Comparison of ENCODE assay signal across 7 cellular contexts in the genomic region with DNA sequence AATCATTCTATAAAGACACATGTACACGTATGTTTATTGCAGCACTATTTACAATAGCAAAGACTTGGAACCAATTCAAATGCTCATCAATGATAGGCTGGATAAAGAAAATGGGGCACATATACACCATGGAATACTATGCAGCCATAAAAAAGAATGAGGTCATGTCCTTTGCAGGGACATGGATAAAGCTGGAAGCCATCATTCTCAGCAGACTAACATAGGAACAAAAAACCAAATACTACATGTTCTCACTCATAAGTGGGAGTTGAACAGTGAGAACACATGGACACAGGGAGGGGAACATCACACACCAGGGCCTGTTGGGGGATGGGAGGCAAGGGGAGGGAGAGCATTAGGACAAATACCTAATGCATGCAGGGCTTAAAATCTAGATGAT.
DNase-seq lines count a peak whose midpoint lies in the region; ATAC-seq and TF ChIP-seq lines count a peak whose summit lies in the region.
"Not testable (repeated sequence)": the region's sequence is repeated elsewhere in the genome, so short reads cannot be mapped to it uniquely, and the experiment has no call there.

No MANE protein-coding gene starts in this region.

- not testable (repeated sequence) for H3K9me3 Mint-ChIP-seq in CD14-positive monocyte; activated CD4-positive, alpha-beta T cell treated with anti-CD3 and anti-CD28 coated beads for 36 hours (ENCODE audit: low read depth); activated CD8-positive, alpha-beta memory T cell treated with anti-CD3 and anti-CD28 coated beads, Interleukin-2, amount 10 ng/mL, durations not matched to agents 7 days and 5 days (ENCODE audit: low read depth); activated naive CD8-positive, alpha-beta T cell (ENCODE audit: low read depth); dendritic cell treated with granulocyte-macrophage colony-stimulating factor and Interleukin-4, amounts not matched to agents 40 ng/mL and 50 ng/mL, for 4 days; natural killer cell treated with Interleukin-12 subunit alpha and Interleukin-12 subunit beta and Interleukin-15 and Interleukin-18, amount 100 ng/mL, for 72 hours

- DNase-seq in CD14-positive monocyte (ENCODE audit: low spot score); activated CD4-positive, alpha-beta T cell treated with anti-CD3 and anti-CD28 coated beads for 36 hours; activated CD8-positive, alpha-beta memory T cell treated with anti-CD3 and anti-CD28 coated beads, Interleukin-2, amount 10 ng/mL, durations not matched to agents 7 days and 5 days; natural killer cell treated with Interleukin-12 subunit alpha and Interleukin-12 subunit beta and Interleukin-15 and Interleukin-18, amount 100 ng/mL, for 72 hours (ENCODE audit: low spot score): not testable (repeated sequence)

- intact Hi-C loops in CD14-positive monocyte (cut with micrococcal nuclease): loop anchor here (5.0 to 10.0 kb wide), 5 partner anchors 46 to 404 kb away; a partner anchor contains a TSS
- intact Hi-C loops in activated CD4-positive, alpha-beta T cell treated with anti-CD3 and anti-CD28 coated beads for 36 hours (cut with DNase I, micrococcal nuclease): loop anchor here (5.0 to 10.0 kb wide), 5 partner anchors 78 to 896 kb away; a partner anchor contains a TSS
- intact Hi-C loops in dendritic cell treated with granulocyte-macrophage colony-stimulating factor and Interleukin-4, amounts not matched to agents 40 ng/mL and 50 ng/mL, for 4 days (cut with micrococcal nuclease): loop anchor here (5.0 to 10.0 kb wide), 3 partner anchors 73 to 554 kb away; a partner anchor contains a TSS

- not testable (repeated sequence) for H3K4me3 ChIP-seq in HEK293 (ENCODE audit: low read depth, low read length)

- H3K36me3 Mint-ChIP-seq in CD14-positive monocyte: peaks cover 26 to 54% of the 10 kb centered on the region in 2 donors
- not testable (repeated sequence) for H3K36me3 Mint-ChIP-seq in activated CD4-positive, alpha-beta T cell treated with anti-CD3 and anti-CD28 coated beads for 36 hours (ENCODE audit: low read depth)
- peaks cover 41% of the 10 kb centered on the region for H3K36me3 Mint-ChIP-seq in activated CD8-positive, alpha-beta memory T cell treated with anti-CD3 and anti-CD28 coated beads, Interleukin-2, amount 10 ng/mL, durations not matched to agents 7 days and 5 days
- peaks cover 10% of the 10 kb centered on the region for H3K36me3 Mint-ChIP-seq in activated naive CD8-positive, alpha-beta T cell
- H3K36me3 Mint-ChIP-seq in dendritic cell treated with granulocyte-macrophage colony-stimulating factor and Interleukin-4, amounts not matched to agents 40 ng/mL and 50 ng/mL, for 4 days (ENCODE audit: low read depth): peaks cover 19% of the 10 kb centered on the region
- H3K36me3 Mint-ChIP-seq in natural killer cell treated with Interleukin-12 subunit alpha and Interleukin-12 subunit beta and Interleukin-15 and Interleukin-18, amount 100 ng/mL, for 72 hours: peaks cover 20% of the 10 kb centered on the region

- H3K4me1 Mint-ChIP-seq in CD14-positive monocyte: peaks cover 83% of the 10 kb centered on the region
- H3K4me1 Mint-ChIP-seq in activated CD4-positive, alpha-beta T cell treated with anti-CD3 and anti-CD28 coated beads for 36 hours: peaks cover 55% of the 10 kb centered on the region
- H3K4me1 Mint-ChIP-seq in activated CD8-positive, alpha-beta memory T cell treated with anti-CD3 and anti-CD28 coated beads, Interleukin-2, amount 10 ng/mL, durations not matched to agents 7 days and 5 days: peaks cover 86% of the 10 kb centered on the region
- H3K4me1 Mint-ChIP-seq in activated naive CD8-positive, alpha-beta T cell (ENCODE audit: low read depth): peaks cover 78% of the 10 kb centered on the region
- H3K4me1 Mint-ChIP-seq in dendritic cell treated with granulocyte-macrophage colony-stimulating factor and Interleukin-4, amounts not matched to agents 40 ng/mL and 50 ng/mL, for 4 days (ENCODE audit: low read depth): peaks cover 79% of the 10 kb centered on the region
- H3K4me1 Mint-ChIP-seq in natural killer cell treated with Interleukin-12 subunit alpha and Interleukin-12 subunit beta and Interleukin-15 and Interleukin-18, amount 100 ng/mL, for 72 hours (ENCODE audit: low read depth in 2 of 2): peaks cover 82 to 88% of the 10 kb centered on the region in 2 donors

- ATAC-seq in activated CD4-positive, alpha-beta T cell treated with anti-CD3 and anti-CD28 coated beads for 36 hours; activated CD8-positive, alpha-beta memory T cell treated with anti-CD3 and anti-CD28 coated beads, Interleukin-2, amount 10 ng/mL, durations not matched to agents 7 days and 5 days; natural killer cell treated with Interleukin-12 subunit alpha and Interleukin-12 subunit beta and Interleukin-15 and Interleukin-18, amount 100 ng/mL, for 72 hours: not testable (repeated sequence)

- peak overlapping the region; percentile 97 to 99 (median 99) for H3K27ac Mint-ChIP-seq in CD14-positive monocyte
- H3K27ac Mint-ChIP-seq in activated CD4-positive, alpha-beta T cell treated with anti-CD3 and anti-CD28 coated beads for 36 hours: peak overlapping the region; percentile 76
- peak overlapping the region; percentile 71 for H3K27ac Mint-ChIP-seq in activated CD8-positive, alpha-beta memory T cell treated with anti-CD3 and anti-CD28 coated beads, Interleukin-2, amount 10 ng/mL, durations not matched to agents 7 days and 5 days
- peak overlapping the region; percentile 98 for H3K27ac Mint-ChIP-seq in activated naive CD8-positive, alpha-beta T cell
- peak overlapping the region; percentile 90 for H3K27ac Mint-ChIP-seq in dendritic cell treated with granulocyte-macrophage colony-stimulating factor and Interleukin-4, amounts not matched to agents 40 ng/mL and 50 ng/mL, for 4 days
- H3K27ac Mint-ChIP-seq in natural killer cell treated with Interleukin-12 subunit alpha and Interleukin-12 subunit beta and Interleukin-15 and Interleukin-18, amount 100 ng/mL, for 72 hours: peak overlapping the region; percentile 95 to 99

- not testable (repeated sequence) for TF ChIP-seq CTCF in CD14-positive monocyte (IDR thresholded peaks at IDR 0.05); HEK293 (tag by site-specific recombination; IDR thresholded peaks at IDR 0.05)

- H3K27me3 Mint-ChIP-seq in CD14-positive monocyte (ENCODE audit: low read depth in 3 of 3); activated CD4-positive, alpha-beta T cell treated with anti-CD3 and anti-CD28 coated beads for 36 hours; activated CD8-positive, alpha-beta memory T cell treated with anti-CD3 and anti-CD28 coated beads, Interleukin-2, amount 10 ng/mL, durations not matched to agents 7 days and 5 days; activated naive CD8-positive, alpha-beta T cell; dendritic cell treated with granulocyte-macrophage colony-stimulating factor and Interleukin-4, amounts not matched to agents 40 ng/mL and 50 ng/mL, for 4 days; natural killer cell treated with Interleukin-12 subunit alpha and Interleukin-12 subunit beta and Interleukin-15 and Interleukin-18, amount 100 ng/mL, for 72 hours: not testable (repeated sequence)

- H3K9me3 ChIP-seq in HEK293 (ENCODE audit: control insufficient read depth, insufficient read depth, low read depth, low read length): not testable (repeated sequence)

- CTCF ChIA-PET in HEK293 (lab: Yijun Ruan, JAX): not testable (repeated sequence)
- CTCF ChIA-PET in activated CD4-positive, alpha-beta T cell treated with anti-CD3 and anti-CD28 coated beads for 36 hours (lab: Charles Lee): interaction anchor here (1.3 to 2.0 kb wide), 2 partner anchors 22 to 23 kb away, joined by 3 to 5 read pairs; no protein-coding TSS in a partner anchor
- CTCF ChIA-PET in activated CD8-positive, alpha-beta memory T cell treated with anti-CD3 and anti-CD28 coated beads, Interleukin-2, amount 10 ng/mL, durations not matched to agents 7 days and 5 days (lab: Charles Lee): interaction anchor here (2.2 to 4.0 kb wide), 2 partner anchors 11 to 16 kb away, joined by 6 to 15 read pairs; no protein-coding TSS in a partner anchor

- POLR2A ChIA-PET in HEK293 (lab: Yijun Ruan, JAX): interaction anchor here (0.6 kb wide), 1 partner anchor 404 kb away, joined by 3 read pairs; no protein-coding TSS in a partner anchor
- POLR2A ChIA-PET in activated CD4-positive, alpha-beta T cell treated with anti-CD3 and anti-CD28 coated beads for 36 hours (lab: Charles Lee): not testable (repeated sequence)

- not testable (repeated sequence) for H3K4me3 Mint-ChIP-seq in CD14-positive monocyte; activated CD4-positive, alpha-beta T cell treated with anti-CD3 and anti-CD28 coated beads for 36 hours; activated CD8-positive, alpha-beta memory T cell treated with anti-CD3 and anti-CD28 coated beads, Interleukin-2, amount 10 ng/mL, durations not matched to agents 7 days and 5 days; activated naive CD8-positive, alpha-beta T cell; dendritic cell treated with granulocyte-macrophage colony-stimulating factor and Interleukin-4, amounts not matched to agents 40 ng/mL and 50 ng/mL, for 4 days
- peak overlapping the region; percentile 83 for H3K4me3 Mint-ChIP-seq in natural killer cell treated with Interleukin-12 subunit alpha and Interleukin-12 subunit beta and Interleukin-15 and Interleukin-18, amount 100 ng/mL, for 72 hours

- H3K36me3 ChIP-seq in HEK293 (ENCODE audit: control insufficient read depth in 2 of 2, insufficient read depth in 1 of 2, low read length in 2 of 2): not testable (repeated sequence)

- H3K4me1 ChIP-seq in HEK293 (ENCODE audit: control insufficient read depth, insufficient read depth, low read length): not testable (repeated sequence)

- H3K27ac ChIP-seq in HEK293 (ENCODE audit: extremely low read depth, low read depth, low read length): not testable (repeated sequence)

TF ChIP-seq in HEK293, 187 proteins besides CTCF, POLR2A, EP300 and RAD21:
- TF ChIP-seq ZNF146 (tag by site-specific recombination; IDR thresholded peaks at IDR 0.05): peak; percentile 67
